In genomic region chr22:50599816-50600454, GRCh38 we compare ENCODE assay signal across 8 cellular contexts. TPM values are rescaled to one million over a fixed set of nuclear protein-coding genes. Genes with fewer than 3 reads are reported as not detected.
DNase-seq lines count a peak whose midpoint lies in the region; ATAC-seq and TF ChIP-seq lines count a peak whose summit lies in the region.

No MANE protein-coding gene starts in this region.

- H3K9me3 ChIP-seq in adrenal gland (replicated peaks in 1 of 3), result no peaks in the 10 kb centered on the region
- no peaks in the 10 kb centered on the region for H3K9me3 ChIP-seq in iPS DF 6.9 (ENCODE audit: control insufficient read depth, insufficient read depth, low read length)
- no peaks in the 10 kb centered on the region for H3K9me3 ChIP-seq in Karpas-422 (ENCODE audit: low read length)

- H3K27ac ChIP-seq in GM23338 (ENCODE audit: low read depth) (no peak overlapping the region), adrenal gland (peak overlapping the region in 1 of 5 donors; percentile 16), iPS DF 6.9 (ENCODE audit: low read length) (no peak overlapping the region), Karpas-422 (ENCODE audit: low read length) (no peak overlapping the region)

- no peak overlapping the region for H3K9ac ChIP-seq in Karpas-422 (ENCODE audit: low read length)

- H3K9me2 ChIP-seq in GM23338 (ENCODE audit: insufficient read depth) (no peaks in the 10 kb centered on the region), Karpas-422 (replicated peaks; ENCODE audit: insufficient read depth, low read length) (no peaks in the 10 kb centered on the region)

- H3K4me3 ChIP-seq in GM23338 (no peak overlapping the region), adrenal gland (peak overlapping the region in 1 of 4 donors; percentile 68), iPS DF 6.9 (ENCODE audit: low read length) (peak overlapping the region; percentile 5; the same call in 1 of the 2 replicates), Karpas-422 (ENCODE audit: low read length) (no peak overlapping the region)

- H3K4me2 ChIP-seq in GM23338 (no peak overlapping the region), Karpas-422 (ENCODE audit: low read depth, low read length, poor library complexity, severe bottlenecking) (no peak overlapping the region)

- peak overlapping the region; percentile 69 for H3K4me3 Mint-ChIP-seq in GM23338

- DNase-seq in GM23338 (ENCODE audit: low spot score) (peak; percentile 76), T-helper 1 cell (peak in 3 of 5 donors; percentile 55 to 68 (median 60)), adrenal gland (peak in 6 of 7 donors; percentile 60 to 69 (median 62)), iPS DF 6.9 (ENCODE audit: low read depth, low spot score) (no peak), Karpas-422 (no peak), NCI-H1930 (lab: John Stamatoyannopoulos, UW) (no peak)
- DNase-seq in stimulated activated CD4-positive, alpha-beta T cell treated with anti-CD3 and anti-CD28 coated beads, Interleukin-2, amount 100 ng/mL, for 48 hours, result peak; percentile 48 to 62

- no peak overlapping the region for H3K27ac Mint-ChIP-seq in GM23338

- H4K20me1 ChIP-seq in GM23338 (replicated peaks; ENCODE audit: insufficient read depth) (no peaks in the 10 kb centered on the region; the same call in 1 of the 2 replicates), Karpas-422 (ENCODE audit: insufficient read depth, low read depth, low read length) (no peaks in the 10 kb centered on the region; the same call in 1 of the 2 replicates)

- H3K36me3 ChIP-seq in GM23338 (ENCODE audit: insufficient read depth), result no peaks in the 10 kb centered on the region
- H3K36me3 ChIP-seq in adrenal gland (replicated peaks in 1 of 2), result peaks cover 0 to 4% of the 10 kb centered on the region in 2 donors
- H3K36me3 ChIP-seq in iPS DF 6.9 (ENCODE audit: control insufficient read depth, insufficient read depth, low read length), result no peaks in the 10 kb centered on the region
- 0 out of 2 replicates have a peak, but pooled peaks cover 2% of the 10 kb centered on the region for H3K36me3 ChIP-seq in Karpas-422 (ENCODE audit: insufficient read depth, low read length)

- ATAC-seq in GM23338, result peak; percentile 75
- ATAC-seq in GM19463 (IDR thresholded peaks at IDR 0.05; ENCODE audit: unreplicated experiment), result no peak

- H3K4me1 ChIP-seq in GM23338 (ENCODE audit: insufficient read depth) (no peaks in the 10 kb centered on the region; the same call in 1 of the 2 replicates), adrenal gland (replicated peaks in 1 of 2) (peaks cover 0 to 5% of the 10 kb centered on the region in 2 donors), iPS DF 6.9 (ENCODE audit: control insufficient read depth, insufficient read depth, low read length) (0 out of 2 replicates have a peak, but pooled peaks cover 4% of the 10 kb centered on the region), Karpas-422 (ENCODE audit: low read length) (no peaks in the 10 kb centered on the region)

- H3K27me3 Mint-ChIP-seq in GM23338 (ENCODE audit: insufficient read depth, low read depth, poor library complexity), result peaks cover 52% of the 10 kb centered on the region

- H2AFZ ChIP-seq in GM23338 (no peak overlapping the region), Karpas-422 (ENCODE audit: low read length) (no peak overlapping the region)

- TF ChIP-seq POLR2A in adrenal gland (IDR thresholded peaks at IDR 0.05), result no peak

- H3F3A ChIP-seq in GM23338 (replicated peaks; ENCODE audit: low read depth), result no peaks in the 10 kb centered on the region

- H3K36me3 Mint-ChIP-seq in GM23338 (ENCODE audit: low read depth), result peaks cover 3% of the 10 kb centered on the region; the same call in 1 of the 3 replicates

- peaks cover 81% of the 10 kb centered on the region for H3K27me3 ChIP-seq in GM23338 (ENCODE audit: insufficient read depth)
- H3K27me3 ChIP-seq in adrenal gland, result peaks cover 6% of the 10 kb centered on the region
- H3K27me3 ChIP-seq in iPS DF 6.9 (ENCODE audit: control insufficient read depth, insufficient read depth, low read length), result peaks cover 9% of the 10 kb centered on the region; the same call in 1 of the 2 replicates
- no peaks in the 10 kb centered on the region for H3K27me3 ChIP-seq in Karpas-422 (ENCODE audit: low read length)

- 13 to 20% (median 15%) methylated on average over 27 to 52 of the region's 52 CpGs for WGBS in adrenal gland, 4 donors
- no CpG with 5 or more reads among the region's 52 CpGs for WGBS in iPS DF 6.9 (ENCODE audit: insufficient coverage, insufficient read length)

- peaks cover 16% of the 10 kb centered on the region for H3K4me1 Mint-ChIP-seq in GM23338

- H3K9me3 Mint-ChIP-seq in GM23338, result 0 out of 3 replicates have a peak, but pooled peaks cover 3% of the 10 kb centered on the region

- H3K79me2 ChIP-seq in GM23338 (replicated peaks; ENCODE audit: insufficient read depth) (no peaks in the 10 kb centered on the region), Karpas-422 (ENCODE audit: low read length) (no peaks in the 10 kb centered on the region)

- TF ChIP-seq CTCF in GM23338 (conservative IDR thresholded peaks at IDR 0.05; ENCODE audit: low read depth in 2 of 2), result no peak
- TF ChIP-seq CTCF in adrenal gland (IDR thresholded peaks at IDR 0.05), result no peak

- intact Hi-C loops in adrenal gland (cut with DNase I), result no loop called here

RNA-seq across cellular contexts. Expression of gene MAPK8IP2, which starts 0.7 kb away (rescaled TPM):
- 2.8 and 3.5 TPM in 2 replicates for total RNA-seq in GM23338 (2014; rRNA removed; shearing (Covaris generic))
- polyA plus RNA-seq in GM23338 (2016; fragmentation: Nextera tagmentation; extraction: Ambion mirVana), result 0.15 and 0.16 TPM in 2 replicates
- 10 to 100 TPM; 14.8 to 30.1 (median 20.7) TPM for total RNA-seq in adrenal gland
- 10 to 100 TPM in 1 of 3 donors, 1 to 10 TPM in 2; 4.4 to 13.4 (median 5.0) TPM for polyA plus RNA-seq in adrenal gland
- 1.3 and 1.6 TPM in 2 replicates for total RNA-seq in Karpas-422 (2014; rRNA removed; shearing (Covaris generic); ENCODE audit: low replicate concordance)

RNA-seq across cellular contexts. Expression of gene CHKB, which starts 17.3 kb away (rescaled TPM):
- total RNA-seq in GM23338 (2014; rRNA removed; shearing (Covaris generic)), result 51.2 and 67.0 TPM in 2 replicates
- polyA plus RNA-seq in GM23338 (2016; fragmentation: Nextera tagmentation; extraction: Ambion mirVana), result 61.6 and 63.7 TPM in 2 replicates
- 100 to 1,000 TPM in 3 of 8 donors, 10 to 100 TPM in 5; 34.1 to 110 (median 78.6) TPM for total RNA-seq in adrenal gland
- polyA plus RNA-seq in adrenal gland, result 100 to 1,000 TPM in 2 of 3 donors, 10 to 100 TPM in 1; 44.4 to 917 (median 477) TPM
- 52.8 and 77.8 TPM in 2 replicates for total RNA-seq in Karpas-422 (2014; rRNA removed; shearing (Covaris generic); ENCODE audit: low replicate concordance)

RNA-seq across cellular contexts. Expression of gene CPT1B, which starts 21.7 kb away (rescaled TPM):
- total RNA-seq in GM23338 (2014; rRNA removed; shearing (Covaris generic)), result 5.5 and 14.4 TPM in 2 replicates
- polyA plus RNA-seq in GM23338 (2016; fragmentation: Nextera tagmentation; extraction: Ambion mirVana), result 5.6 and 6.4 TPM in 2 replicates
- 10 to 100 TPM in 6 of 8 donors, 1 to 10 TPM in 2; 6.2 to 22.9 (median 16.5) TPM for total RNA-seq in adrenal gland
- polyA plus RNA-seq in adrenal gland, result 10 to 100 TPM in 2 of 3 donors, 1 to 10 TPM in 1; 7.7 to 76.1 (median 28.7) TPM
- total RNA-seq in Karpas-422 (2014; rRNA removed; shearing (Covaris generic); ENCODE audit: low replicate concordance), result 50.3 and 80.0 TPM in 2 replicates

RNA-seq across cellular contexts. Expression of gene ARSA, which starts 28.0 kb away (rescaled TPM):
- 8.2 and 8.6 TPM in 2 replicates for total RNA-seq in GM23338 (2014; rRNA removed; shearing (Covaris generic))
- polyA plus RNA-seq in GM23338 (2016; fragmentation: Nextera tagmentation; extraction: Ambion mirVana) (7.1 and 8.1 TPM in 2 replicates), adrenal gland (100 to 1,000 TPM in 2 of 3 donors, 1 to 10 TPM in 1; 5.5 to 168 (median 103) TPM)
- 10 to 100 TPM; 35.6 to 87.8 (median 67.5) TPM for total RNA-seq in adrenal gland
- total RNA-seq in Karpas-422 (2014; rRNA removed; shearing (Covaris generic); ENCODE audit: low replicate concordance), result 24.3 and 41.1 TPM in 2 replicates

RNA-seq across cellular contexts. Expression of gene SYCE3, which starts 37.2 kb away (rescaled TPM):
- total RNA-seq in GM23338 (2014; rRNA removed; shearing (Covaris generic)), result not detected in 2 replicates
- polyA plus RNA-seq in GM23338 (2016; fragmentation: Nextera tagmentation; extraction: Ambion mirVana) (not detected in 2 replicates), adrenal gland (under 1 TPM in 1 of 3 donors, not detected in 2; 0.81 TPM)
- total RNA-seq in adrenal gland, result 1 to 10 TPM in 2 of 8 donors, under 1 TPM in 3, not detected in 3; 0.57 to 7.2 (median 0.87) TPM
- not detected in 2 replicates for total RNA-seq in Karpas-422 (2014; rRNA removed; shearing (Covaris generic); ENCODE audit: low replicate concordance)

Comparison
In these comparisons a context has a peak if more than half of its experiments do, and no peak if none do; other contexts are left out.
1. DNase-seq: peak in GM23338 (single experiment), T-helper 1 cell (3 of 5), adrenal gland (6 of 7) and stimulated activated CD4-positive, alpha-beta T cell treated with anti-CD3 and anti-CD28 coated beads, Interleukin-2, amount 100 ng/mL, for 48 hours (2 of 2); none in iPS DF 6.9 (single experiment), Karpas-422 (single experiment) and NCI-H1930 (0 of 2).